In genomic region chr9:93962561-93963440, GRCh38 we compare ENCODE assay signal across 8 cellular contexts. TPM values are rescaled to one million over a fixed set of nuclear protein-coding genes. Genes with fewer than 3 reads are reported as not detected.
DNase-seq lines count a peak whose midpoint lies in the region; ATAC-seq and TF ChIP-seq lines count a peak whose summit lies in the region.

No MANE protein-coding gene starts in this region.

- WGBS in esophagus muscularis mucosa: 23% methylated on average over 22 of the region's 22 CpGs

- H3K36me3 ChIP-seq in PC-3 (ENCODE audit: low read depth, low read length) (no peaks in the 10 kb centered on the region), esophagus muscularis mucosa (no peaks in the 10 kb centered on the region)

- TF ChIP-seq POLR2A in esophagus muscularis mucosa (IDR thresholded peaks at IDR 0.05; ENCODE audit: low read depth): no peak

- no TSS peak for BruUV-seq in PC-3 (replicated peaks; lab: Mats Ljungman, UMichigan)

- peak overlapping the region; percentile 56 for H3K4me3 ChIP-seq in PC-3 (ENCODE audit: low read length)
- peak overlapping the region in 2 of 4 donors; percentile 9 to 18 for H3K4me3 ChIP-seq in esophagus muscularis mucosa

- H3K27me3 ChIP-seq in PC-3 (ENCODE audit: low read length): no peaks in the 10 kb centered on the region
- H3K27me3 ChIP-seq in esophagus muscularis mucosa: peaks cover 6 to 69% (median 36%) of the 10 kb centered on the region in 4 donors

- intact Hi-C loops in PC-3 (cut with micrococcal nuclease) (loop anchor here (5.0 to 10.0 kb wide), 2 partner anchors 136 to 398 kb away; no protein-coding TSS in a partner anchor), esophagus muscularis mucosa (cut with DNase I) (loop anchor here (2.0 to 5.0 kb wide), 2 partner anchors 136 to 280 kb away; no protein-coding TSS in a partner anchor)

- H3K4me2 ChIP-seq in PC-3 (ENCODE audit: low read length): peak overlapping the region; percentile 71

- H3F3A ChIP-seq in PC-3 (ENCODE audit: low read length, unreplicated experiment): no peaks in the 10 kb centered on the region

- no peaks in the 10 kb centered on the region for H3K9me2 ChIP-seq in PC-3 (replicated peaks; ENCODE audit: low read length)

- TF ChIP-seq EP300 in esophagus muscularis mucosa (IDR thresholded peaks at IDR 0.05): no peak

- no peak overlapping the region for H3K9ac ChIP-seq in PC-3 (ENCODE audit: low read length)

- no peaks in the 10 kb centered on the region for H3K36me3 Mint-ChIP-seq in natural killer cell treated with Interleukin-12 subunit alpha and Interleukin-12 subunit beta and Interleukin-15 and Interleukin-18, amount 100 ng/mL, for 72 hours
- peaks cover 1 to 4% of the 10 kb centered on the region in 2 donors for H3K36me3 Mint-ChIP-seq in stimulated activated naive B cell treated with anti-CD40 and anti-IgM and Interleukin-4, amounts not matched to agents 10 μg/mL and 1 μg/mL and 100 μg/mL, for 72 hours

- peak; percentile 84 for ATAC-seq in PC-3
- peak; percentile 53 to 76 for ATAC-seq in natural killer cell treated with Interleukin-12 subunit alpha and Interleukin-12 subunit beta and Interleukin-15 and Interleukin-18, amount 100 ng/mL, for 72 hours
- ATAC-seq in stimulated activated naive B cell treated with anti-CD40 and anti-IgM and Interleukin-4, amounts not matched to agents 10 μg/mL and 1 μg/mL and 100 μg/mL, for 72 hours (replicated peaks): peak; percentile 51 to 52
- ATAC-seq in GM19452 (IDR thresholded peaks at IDR 0.05; ENCODE audit: unreplicated experiment): no peak

- CTCF ChIA-PET in PC-3 (lab: Charles Lee): no interaction called here

- DNase-seq in Daoy (ENCODE audit: low read depth) (peak; percentile 88), KG1 (lab: John Stamatoyannopoulos, UW) (peak; percentile 71), PC-3 (peak; percentile 82), activated T-cell treated with anti-CD3 and anti-CD28 coated beads for 48 hours (ENCODE audit: low read depth) (peak; percentile 68), esophagus muscularis mucosa (ENCODE audit: extremely low spot score) (peak; percentile 96)
- peak; percentile 89 for DNase-seq in natural killer cell treated with Interleukin-12 subunit alpha and Interleukin-12 subunit beta and Interleukin-15 and Interleukin-18, amount 100 ng/mL, for 72 hours (ENCODE audit: low spot score)
- DNase-seq in stimulated activated naive B cell treated with anti-CD40 and anti-IgM and Interleukin-4, amounts not matched to agents 10 μg/mL and 1 μg/mL and 100 μg/mL, for 72 hours: peak; percentile 56

- peaks cover 24% of the 10 kb centered on the region in 2 donors for H3K4me1 Mint-ChIP-seq in natural killer cell treated with Interleukin-12 subunit alpha and Interleukin-12 subunit beta and Interleukin-15 and Interleukin-18, amount 100 ng/mL, for 72 hours (ENCODE audit: low read depth in 2 of 2)
- H3K4me1 Mint-ChIP-seq in stimulated activated naive B cell treated with anti-CD40 and anti-IgM and Interleukin-4, amounts not matched to agents 10 μg/mL and 1 μg/mL and 100 μg/mL, for 72 hours: peaks cover 23 to 42% of the 10 kb centered on the region in 2 donors

- H3K4me3 Mint-ChIP-seq in natural killer cell treated with Interleukin-12 subunit alpha and Interleukin-12 subunit beta and Interleukin-15 and Interleukin-18, amount 100 ng/mL, for 72 hours: no peak overlapping the region
- no peak overlapping the region for H3K4me3 Mint-ChIP-seq in stimulated activated naive B cell treated with anti-CD40 and anti-IgM and Interleukin-4, amounts not matched to agents 10 μg/mL and 1 μg/mL and 100 μg/mL, for 72 hours

- peaks cover 30 to 48% of the 10 kb centered on the region in 2 donors for H3K27me3 Mint-ChIP-seq in natural killer cell treated with Interleukin-12 subunit alpha and Interleukin-12 subunit beta and Interleukin-15 and Interleukin-18, amount 100 ng/mL, for 72 hours
- H3K27me3 Mint-ChIP-seq in stimulated activated naive B cell treated with anti-CD40 and anti-IgM and Interleukin-4, amounts not matched to agents 10 μg/mL and 1 μg/mL and 100 μg/mL, for 72 hours: peaks cover 61 to 92% of the 10 kb centered on the region in 2 donors

- no peaks in the 10 kb centered on the region for H3K9me3 ChIP-seq in PC-3 (ENCODE audit: low read length)
- no peaks in the 10 kb centered on the region for H3K9me3 ChIP-seq in esophagus muscularis mucosa

- POLR2A ChIA-PET in PC-3 (lab: Charles Lee; ENCODE audit: unreplicated experiment): no interaction called here

- H3K27ac ChIP-seq in PC-3 (ENCODE audit: low read length): no peak overlapping the region
- H3K27ac ChIP-seq in esophagus muscularis mucosa (replicated peaks in 1 of 4): no peak overlapping the region

- TF ChIP-seq CTCF in PC-3 (conservative IDR thresholded peaks at IDR 0.05; ENCODE audit: low read depth, low read length) (peak; percentile 78), esophagus muscularis mucosa (IDR thresholded peaks at IDR 0.05) (peak; percentile 76 to 90 (median 83))

- no peaks in the 10 kb centered on the region; the same call in 1 of the 2 replicates for H3K4me1 ChIP-seq in PC-3 (ENCODE audit: insufficient read depth, low read length)
- H3K4me1 ChIP-seq in esophagus muscularis mucosa: peaks cover 30 to 40% (median 38%) of the 10 kb centered on the region in 4 donors

- H3K79me2 ChIP-seq in PC-3 (ENCODE audit: low read length): no peaks in the 10 kb centered on the region

- H3K9me3 Mint-ChIP-seq in natural killer cell treated with Interleukin-12 subunit alpha and Interleukin-12 subunit beta and Interleukin-15 and Interleukin-18, amount 100 ng/mL, for 72 hours: no peaks in the 10 kb centered on the region
- no peaks in the 10 kb centered on the region for H3K9me3 Mint-ChIP-seq in stimulated activated naive B cell treated with anti-CD40 and anti-IgM and Interleukin-4, amounts not matched to agents 10 μg/mL and 1 μg/mL and 100 μg/mL, for 72 hours

- H2AFZ ChIP-seq in PC-3 (ENCODE audit: low read length): peak overlapping the region; percentile 68

- H3K27ac Mint-ChIP-seq in natural killer cell treated with Interleukin-12 subunit alpha and Interleukin-12 subunit beta and Interleukin-15 and Interleukin-18, amount 100 ng/mL, for 72 hours: no peak overlapping the region
- no peak overlapping the region for H3K27ac Mint-ChIP-seq in stimulated activated naive B cell treated with anti-CD40 and anti-IgM and Interleukin-4, amounts not matched to agents 10 μg/mL and 1 μg/mL and 100 μg/mL, for 72 hours

- H4K20me1 ChIP-seq in PC-3 (ENCODE audit: low read length): no peaks in the 10 kb centered on the region

RNA-seq across cellular contexts. Expression of gene BARX1, which starts 7.6 kb away (rescaled TPM):
- total RNA-seq in Daoy (2014; rRNA removed; shearing (Covaris generic)): 1.5 and 1.9 TPM in 2 replicates
- total RNA-seq in PC-3 (2014; rRNA removed) (not detected in 2 replicates), esophagus muscularis mucosa (under 1 TPM in 1 of 4 donors, not detected in 3; 0.42 TPM)
- total RNA-seq in natural killer cell treated with Interleukin-12 subunit alpha and Interleukin-12 subunit beta and Interleukin-15 and Interleukin-18, amount 100 ng/mL, for 72 hours: under 1 TPM in 1 of 2 donors, not detected in 1; 0.29 TPM
